ENCODE assay signal across 24 cellular contexts in genomic region chr9:4055055-4055454, GRCh38.
"Had no signal": no experiment of that assay in that cellular context is flagged by ENCODE, and none has a peak within 500 bp of the region (broad histone marks: within the 10 kb centered on the region; RNA-seq: fewer than 3 reads in every experiment).

No MANE protein-coding gene starts in this region.

- ATAC-seq: heart right ventricle; left ventricle myocardium superior; lower lobe of right lung; mucosa of descending colon; psoas muscle; right cardiac atrium; stimulated activated naive B cell treated with anti-CD40 and anti-IgM and Interleukin-4, amounts not matched to agents 10 μg/mL and 1 μg/mL and 100 μg/mL, for 72 hours; upper lobe of right lung had no signal

- H3K9ac ChIP-seq: neural progenitor cell, parathyroid adenoma had no signal

- H3K4me1 ChIP-seq: esophagus muscularis mucosa, heart right ventricle, lower lobe of right lung, parathyroid adenoma, psoas muscle, spleen, suprapubic skin, transverse colon, upper lobe of right lung, uterus had no signal

- H3K9me3 ChIP-seq: suprapubic skin had no signal

- H2AFZ ChIP-seq: neural progenitor cell, parathyroid adenoma had no signal

- H3K79me2 ChIP-seq: parathyroid adenoma had no signal

- DNase-seq: dermis blood vessel endothelial cell; effector memory CD4-positive, alpha-beta T cell; foreskin melanocyte; glutamatergic neuron; heart right ventricle; hippocampal formation; left ventricle myocardium superior; lower lobe of right lung; mucosa of descending colon; naive B cell; psoas muscle; right cardiac atrium; spleen; stimulated activated CD4-positive, alpha-beta T cell treated with anti-CD3 and anti-CD28 coated beads, Interleukin-4, amount 100 ng/mL, for 4 hours; stimulated activated naive B cell treated with anti-CD40 and anti-IgM and Interleukin-4, amounts not matched to agents 10 μg/mL and 1 μg/mL and 100 μg/mL, for 72 hours; transverse colon; upper lobe of right lung; uterus had no signal

- H3K27ac ChIP-seq: coronary artery, esophagus muscularis mucosa, heart right ventricle, lower lobe of right lung, neural progenitor cell, parathyroid adenoma, psoas muscle, skin epidermis, spleen, suprapubic skin, transverse colon, upper lobe of right lung, uterus had no signal

- H3K36me3 ChIP-seq: esophagus muscularis mucosa, heart right ventricle, lower lobe of right lung, spleen, suprapubic skin, transverse colon, upper lobe of right lung, uterus had no signal

- H3K27me3 ChIP-seq: esophagus muscularis mucosa, heart right ventricle, neural progenitor cell, spleen, suprapubic skin, transverse colon, upper lobe of right lung, uterus had no signal

- H3K4me3 ChIP-seq: coronary artery, esophagus muscularis mucosa, heart right ventricle, lower lobe of right lung, mucosa of descending colon, neural progenitor cell, psoas muscle, skin epidermis, spleen, suprapubic skin, transverse colon, upper lobe of right lung, uterus had no signal

- H3K4me2 ChIP-seq: neural progenitor cell had no signal
